Comparison of ENCODE assay signal across 1 cellular context in genomic region chr11:57511741-57512430, GRCh38.
TF ChIP-seq lines count a peak whose summit lies in the region.

No MANE protein-coding gene starts in this region.

TF ChIP-seq in IMR-90, 13 proteins besides CTCF, POLR2A, EP300 and RAD21:
- TF ChIP-seq CEBPB (IDR thresholded peaks at IDR 0.05; ENCODE audit: low read depth, low read length) (peak; percentile 14; the same call in 1 of the 2 replicates), SMC3 (IDR thresholded peaks at IDR 0.05; ENCODE audit: low read depth, low read length) (no peak)
